In the genomic region with DNA sequence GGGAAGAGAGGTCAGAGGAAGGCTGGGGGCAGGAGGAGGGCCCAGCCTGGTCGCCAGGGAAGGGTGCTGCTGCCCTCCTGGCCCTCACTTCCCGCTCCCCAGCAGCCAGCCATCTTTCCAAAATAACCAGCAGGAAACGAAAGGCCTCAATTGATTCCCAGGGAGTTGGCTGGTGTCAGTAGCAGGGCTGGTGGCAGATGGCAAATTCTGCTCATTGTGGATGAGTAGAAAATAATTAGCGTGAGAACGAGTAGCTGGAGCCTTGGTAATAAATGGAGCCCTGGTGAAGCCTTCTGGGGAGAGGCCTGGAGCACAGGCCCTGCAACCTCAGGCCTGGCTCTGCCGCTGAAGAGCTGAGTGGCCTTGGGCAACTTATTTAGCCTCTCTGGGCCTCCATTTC, we compare ENCODE assay signal across 17 cellular contexts. TPM values are rescaled to one million over a fixed set of nuclear protein-coding genes. Genes with fewer than 3 reads are reported as not detected.
DNase-seq lines count a peak whose midpoint lies in the region; FAIRE-seq and TF ChIP-seq lines count a peak whose summit lies in the region.
"Had no signal": no experiment of that assay in that cellular context is flagged by ENCODE, and none has a peak within 500 bp of the region (broad histone marks: within the 10 kb centered on the region; RNA-seq: fewer than 3 reads in every experiment).

No MANE protein-coding gene starts in this region.

- peak overlapping the region; percentile 59 for H3K27ac ChIP-seq in endodermal cell (ENCODE audit: low read depth, low read length)
- H3K27ac ChIP-seq: vagina had no signal

- no peaks in the 10 kb centered on the region for H3K36me3 ChIP-seq in endodermal cell (ENCODE audit: control insufficient read depth, insufficient read depth, low read length)
- H3K36me3 ChIP-seq: vagina had no signal

- TF ChIP-seq CTCF in D721Med (IDR thresholded peaks at IDR 0.05; ENCODE audit: insufficient read depth, missing control alignments) = no peak
- TF ChIP-seq CTCF in endodermal cell (conservative IDR thresholded peaks at IDR 0.05) = no peak

- 86 to 94% methylated on average over 3 to 6 of the region's 6 CpGs for WGBS in endodermal cell (ENCODE audit: insufficient coverage in 1 of 2, insufficient read length in 1 of 2), 2 experiments

- H3K4me1 Mint-ChIP-seq in endodermal cell = peaks cover 13% of the 10 kb centered on the region

- H3K36me3 Mint-ChIP-seq in endodermal cell (ENCODE audit: low read depth) = no peaks in the 10 kb centered on the region

- no peak overlapping the region for H3K9ac ChIP-seq in endodermal cell (ENCODE audit: extremely low read depth, low read length, poor library complexity, severe bottlenecking)

- H3K4me3 ChIP-seq in endodermal cell (ENCODE audit: low read length) = no peak overlapping the region
- H3K4me3 ChIP-seq: vagina had no signal

- no peaks in the 10 kb centered on the region for H3K27me3 Mint-ChIP-seq in endodermal cell (ENCODE audit: insufficient read depth)

- no peak overlapping the region for H3K27ac Mint-ChIP-seq in endodermal cell

- DNase-seq in D721Med (ENCODE audit: insufficient read length, low spot score) (peak; percentile 70), NCI-H146 (lab: John Stamatoyannopoulos, UW) (peak; percentile 40), NCI-H82 (lab: John Stamatoyannopoulos, UW) (peak; percentile 88), endodermal cell (no peak), activated gamma-delta T cell (lab: John Stamatoyannopoulos, UW) (no peak), RKO (ENCODE audit: low spot score) (no peak), iPS-NIHi11 (ENCODE audit: low spot score) (no peak)
- DNase-seq: activated CD4-positive, alpha-beta T cell treated with anti-CD3 and anti-CD28 coated beads for 48 hours; central memory CD4-positive, alpha-beta T cell; H9; islet precursor cell; KBM-7; small intestine; stimulated activated CD4-positive, alpha-beta T cell treated with anti-CD3 and anti-CD28 coated beads, Interleukin-4, amount 100 ng/mL, for 1 hour; SW 1271 had no signal

- no peaks in the 10 kb centered on the region for H3K9me3 Mint-ChIP-seq in endodermal cell
- H3K9me3 Mint-ChIP-seq: H9 had no signal

- no peaks in the 10 kb centered on the region for H3K9me3 ChIP-seq in endodermal cell (ENCODE audit: control insufficient read depth, low read length)
- H3K9me3 ChIP-seq: vagina had no signal

- no peak overlapping the region for H3K4me3 Mint-ChIP-seq in endodermal cell
- H3K4me3 Mint-ChIP-seq: H9 had no signal

- no peaks in the 10 kb centered on the region for H3K27me3 ChIP-seq in endodermal cell (ENCODE audit: control insufficient read depth, insufficient read depth, low read length, poor library complexity, severe bottlenecking)
- H3K27me3 ChIP-seq: vagina had no signal

- peaks cover 9% of the 10 kb centered on the region for H3K4me1 ChIP-seq in endodermal cell (ENCODE audit: control insufficient read depth, insufficient read depth, low read length)
- H3K4me1 ChIP-seq: vagina had no signal

- no peak for FAIRE-seq in D721Med (lab: Jason Lieb, UNC)
- FAIRE-seq: G401.6, small intestine had no signal

RNA-seq across cellular contexts. Expression of a gene that starts 31.3 kb away (rescaled TPM):
- total RNA-seq in endodermal cell = 1 to 10 TPM; 5.6 to 8.7 TPM
- 6.4 TPM for polyA plus RNA-seq in endodermal cell (2013, experiment 1 of 2)
- polyA plus RNA-seq in endodermal cell (2013, experiment 2 of 2) = 5.5 TPM

RNA-seq across cellular contexts. Expression of a gene that starts 40.9 kb away (rescaled TPM):
- total RNA-seq in endodermal cell = 10 to 100 TPM; 30.3 to 61.7 TPM
- 16.6 TPM for polyA plus RNA-seq in endodermal cell (2013, experiment 1 of 2)
- 14.9 TPM for polyA plus RNA-seq in endodermal cell (2013, experiment 2 of 2)

Comparison
In these comparisons a context has a peak if more than half of its experiments do, and no peak if none do; other contexts are left out.
1. DNase-seq: peak in D721Med (single experiment), NCI-H146 (single experiment) and NCI-H82 (single experiment); none in endodermal cell (single experiment), activated gamma-delta T cell (single experiment), RKO (single experiment) and iPS-NIHi11 (single experiment).